In the genomic region with DNA sequence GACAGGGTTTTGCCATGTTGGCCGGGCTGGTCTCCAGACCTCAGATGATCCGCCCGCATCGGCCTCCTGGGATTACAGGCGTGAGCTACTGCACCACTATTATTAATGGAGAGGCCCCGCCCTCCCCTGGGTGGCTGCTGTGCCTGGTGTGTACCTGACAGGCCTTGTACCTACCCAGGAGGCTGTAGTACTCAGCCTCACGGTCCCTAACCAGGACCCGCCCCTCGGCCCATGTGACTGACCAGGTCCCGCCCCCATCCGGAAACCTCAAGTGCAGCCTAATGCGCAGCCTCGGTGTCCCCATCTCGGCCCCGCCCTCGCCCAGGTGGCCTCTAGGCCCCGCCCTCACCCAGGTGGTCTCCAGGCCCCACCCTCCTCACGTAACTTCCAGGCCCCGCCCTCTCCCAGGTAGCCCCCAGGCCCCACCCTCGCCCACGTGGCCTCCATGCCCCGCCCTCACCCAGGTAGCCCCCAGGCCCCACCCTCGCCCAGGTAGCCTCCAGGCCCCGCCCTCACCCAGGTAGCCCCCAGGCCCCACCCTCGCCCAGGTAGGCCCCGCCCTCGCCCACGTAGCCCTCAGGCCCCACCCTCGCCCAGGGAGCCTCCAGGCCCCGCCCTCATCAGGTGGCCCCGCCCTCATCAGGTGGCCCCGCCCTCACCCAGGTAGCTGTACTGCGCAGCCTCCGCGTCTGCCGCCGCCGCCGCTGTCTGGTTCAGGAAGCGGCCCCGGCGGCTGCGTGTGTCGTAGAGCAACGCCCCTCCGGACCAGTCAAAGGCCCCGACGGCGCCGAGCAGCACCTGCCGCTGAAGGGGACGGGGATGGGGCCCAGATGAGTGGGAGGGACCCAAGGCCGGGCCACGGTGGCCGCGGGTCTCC, we compare ENCODE assay signal across 9 cellular contexts. TPM values are rescaled to one million over a fixed set of nuclear protein-coding genes. Genes with fewer than 3 reads are reported as not detected.
A peak's percentile ranks its signal among the peaks of the same experiment; 100 is the strongest.
DNase-seq lines count a peak whose midpoint lies in the region; ATAC-seq, FAIRE-seq and TF ChIP-seq lines count a peak whose summit lies in the region.
"Had no signal": no experiment of that assay in that cellular context is flagged by ENCODE, and none has a peak within 500 bp of the region (broad histone marks: within the 10 kb centered on the region; RNA-seq: fewer than 3 reads in every experiment).

No MANE protein-coding gene starts in this region.

- no peaks in the 10 kb centered on the region for H3K36me3 ChIP-seq in psoas muscle (ENCODE audit: insufficient read depth in 1 of 2, low read depth in 1 of 2)

- peaks cover 0 to 20% (median 13%) of the 10 kb centered on the region in 3 donors for H3K27me3 ChIP-seq in psoas muscle (ENCODE audit: insufficient read depth in 3 of 3, low read length in 2 of 3)

- H3K4me3 ChIP-seq in psoas muscle: no peak overlapping the region

- intact Hi-C loops in psoas muscle (cut with DNase I): no loop called here

- no peak for TF ChIP-seq CTCF in psoas muscle (IDR thresholded peaks at IDR 0.05)

- no peaks in the 10 kb centered on the region for H3K9me3 ChIP-seq in psoas muscle

- 6 to 8% (median 7%) methylated on average over 35 to 56 of the region's 56 CpGs for WGBS in psoas muscle, 3 donors

- DNase-seq in DMS53 treated with DMSO at 0.1 percent for 48 hours (lab: John Stamatoyannopoulos, UW; ENCODE audit: unreplicated experiment): peak; percentile 93
- peak; percentile 85 to 90 for DNase-seq in NCI-H1930 (lab: John Stamatoyannopoulos, UW)
- peak; percentile 41 for DNase-seq in activated CD8-positive, alpha-beta memory T cell treated with anti-CD3 and anti-CD28 coated beads, Interleukin-2, amount 50 U/mL, for 24 hours (ENCODE audit: extremely low read depth)
- peak; percentile 90 for DNase-seq in germinal center (ENCODE audit: low spot score)
- DNase-seq in psoas muscle: no peak
- DNase-seq in RCC 7860 (ENCODE audit: low spot score): no peak

- no peak for FAIRE-seq in RCC 7860 (lab: Jason Lieb, UNC)
- FAIRE-seq: endometrium had no signal

- H3K4me1 ChIP-seq in psoas muscle: no peaks in the 10 kb centered on the region

- H3K27ac ChIP-seq in psoas muscle: no peak overlapping the region

- ATAC-seq in psoas muscle (peak; percentile 20 to 47 (median 26)), GM21786 (IDR thresholded peaks at IDR 0.05; ENCODE audit: unreplicated experiment) (no peak), GM18861 (IDR thresholded peaks at IDR 0.05; ENCODE audit: unreplicated experiment) (no peak)

RNA-seq across cellular contexts. Expression of gene HASPIN, which starts 31.0 kb away (rescaled TPM):
- 1 to 10 TPM in 2 of 4 donors, under 1 TPM in 2; 0.69 to 2.1 (median 0.92) TPM for total RNA-seq in psoas muscle
- polyA plus RNA-seq in psoas muscle: 1 to 10 TPM in 2 of 3 donors, under 1 TPM in 1; 0.15 to 2.7 (median 1.2) TPM

RNA-seq across cellular contexts. Expression of gene ITGAE, which starts 46.3 kb away (rescaled TPM):
- 10 to 100 TPM; 13.8 to 23.6 (median 17.4) TPM for total RNA-seq in psoas muscle
- 10 to 100 TPM; 33.8 to 47.8 (median 35.5) TPM for polyA plus RNA-seq in psoas muscle

RNA-seq across cellular contexts. Expression of gene P2RX5, which starts 58.7 kb away (rescaled TPM):
- 10 to 100 TPM; 29.7 to 76.7 (median 35.7) TPM for total RNA-seq in psoas muscle
- polyA plus RNA-seq in psoas muscle: 100 to 1,000 TPM in 1 of 3 donors, 10 to 100 TPM in 2; 15.5 to 138 (median 30.5) TPM

Comparison
In these comparisons a context has a peak if more than half of its experiments do, and no peak if none do; other contexts are left out.
1. DNase-seq: peak in DMS53 treated with DMSO at 0.1 percent for 48 hours (single experiment), NCI-H1930 (2 of 2), activated CD8-positive, alpha-beta memory T cell treated with anti-CD3 and anti-CD28 coated beads, Interleukin-2, amount 50 U/mL, for 24 hours (single experiment) and germinal center (single experiment); none in psoas muscle (0 of 2) and RCC 7860 (single experiment).
2. ATAC-seq: peak in psoas muscle (4 of 4); none in GM21786 (single experiment) and GM18861 (single experiment).